In genomic region chr3:49469037-49469875, GRCh38 we compare ENCODE assay signal across 8 cellular contexts. TPM values are rescaled to one million over a fixed set of nuclear protein-coding genes. Genes with fewer than 3 reads are reported as not detected.
DNase-seq lines count a peak whose midpoint lies in the region; ATAC-seq and TF ChIP-seq lines count a peak whose summit lies in the region.

No MANE protein-coding gene starts in this region.

- CTCF ChIA-PET in activated naive CD4-positive, alpha-beta T cell treated with anti-CD3 and anti-CD28 coated beads for 36 hours (lab: Charles Lee): interaction anchor here (0.6 to 1.1 kb wide), 4 partner anchors 20 to 448 kb away, joined by 3 to 4 read pairs (median 4); partner anchors contain the start of gene NDUFAF3

- H3K36me3 ChIP-seq in body of pancreas (replicated peaks in 1 of 2; ENCODE audit: insufficient read depth in 1 of 2, low read depth in 2 of 2): no peaks in the 10 kb centered on the region

- H3K27ac Mint-ChIP-seq in activated naive CD4-positive, alpha-beta T cell treated with anti-CD3 and anti-CD28 coated beads for 36 hours: peak overlapping the region; percentile 38

- no peak for DNase-seq in activated naive CD4-positive, alpha-beta T cell treated with anti-CD3 and anti-CD28 coated beads for 36 hours
- no peak for DNase-seq in activated naive CD4-positive, alpha-beta T cell treated with Interleukin-2 at 50 U/mL for 16 hours
- DNase-seq in NCI-H2227 (lab: John Stamatoyannopoulos, UW; ENCODE audit: unreplicated experiment): peak; percentile 60
- peak; percentile 65 to 75 (median 70) for DNase-seq in body of pancreas
- DNase-seq in retinal pigment epithelial cell (ENCODE audit: low read depth): peak; percentile 48
- no peak for DNase-seq in medulla oblongata (ENCODE audit: extremely low spot score)

- peaks cover 14% of the 10 kb centered on the region for H3K4me1 Mint-ChIP-seq in activated naive CD4-positive, alpha-beta T cell treated with anti-CD3 and anti-CD28 coated beads for 36 hours (ENCODE audit: low read depth)

- ATAC-seq in body of pancreas: peak; percentile 31
- no peak for ATAC-seq in HG03025 (IDR thresholded peaks at IDR 0.05; ENCODE audit: low FRiP score, unreplicated experiment)

- TF ChIP-seq CTCF in body of pancreas (IDR thresholded peaks at IDR 0.05) (no peak), retinal pigment epithelial cell (conservative IDR thresholded peaks at IDR 0.05; ENCODE audit: low read depth, low read length) (no peak)

- H3K4me1 ChIP-seq in body of pancreas: peaks cover 71% of the 10 kb centered on the region

- H3K27ac ChIP-seq in body of pancreas: peak overlapping the region; percentile 84 to 99 (median 95)

- no peak overlapping the region for H3K4me3 ChIP-seq in body of pancreas
- peak overlapping the region; percentile 36 for H3K4me3 ChIP-seq in iPS-11a (ENCODE audit: low read depth, low read length)
- peak overlapping the region; percentile 57 for H3K4me3 ChIP-seq in retinal pigment epithelial cell (ENCODE audit: low read length)

- peak overlapping the region; percentile 78 for H3K4me3 Mint-ChIP-seq in activated naive CD4-positive, alpha-beta T cell treated with anti-CD3 and anti-CD28 coated beads for 36 hours

- H3K36me3 Mint-ChIP-seq in activated naive CD4-positive, alpha-beta T cell treated with anti-CD3 and anti-CD28 coated beads for 36 hours (ENCODE audit: low read depth): peaks cover 2% of the 10 kb centered on the region

- no peaks in the 10 kb centered on the region for H3K9me3 ChIP-seq in body of pancreas

- intact Hi-C loops in activated naive CD4-positive, alpha-beta T cell treated with anti-CD3 and anti-CD28 coated beads for 36 hours (cut with micrococcal nuclease): no loop called here
- intact Hi-C loops in body of pancreas (cut with DNase I): no loop called here

- no peaks in the 10 kb centered on the region for H3K27me3 Mint-ChIP-seq in activated naive CD4-positive, alpha-beta T cell treated with anti-CD3 and anti-CD28 coated beads for 36 hours (ENCODE audit: low read depth)

- no peak for TF ChIP-seq POLR2A in body of pancreas (IDR thresholded peaks at IDR 0.05)

- WGBS in body of pancreas, 2 donors: 10 to 15% methylated on average over 21 to 22 of the region's 22 CpGs

- no peaks in the 10 kb centered on the region for H3K9me3 Mint-ChIP-seq in activated naive CD4-positive, alpha-beta T cell treated with anti-CD3 and anti-CD28 coated beads for 36 hours

- no peaks in the 10 kb centered on the region for H3K27me3 ChIP-seq in body of pancreas

RNA-seq across cellular contexts. Expression of gene DAG1, which starts 0.8 kb away (rescaled TPM):
- 1 to 10 TPM; 6.9 to 8.2 TPM for total RNA-seq in activated naive CD4-positive, alpha-beta T cell treated with anti-CD3 and anti-CD28 coated beads for 36 hours
- total RNA-seq in body of pancreas: 10 to 100 TPM; 46.8 to 57.9 TPM

RNA-seq across cellular contexts. Expression of gene NICN1, which starts 40.1 kb away (rescaled TPM):
- 10 to 100 TPM in 1 of 2 experiments, 1 to 10 TPM in 1; 9.1 to 10.1 TPM for total RNA-seq in activated naive CD4-positive, alpha-beta T cell treated with anti-CD3 and anti-CD28 coated beads for 36 hours
- total RNA-seq in body of pancreas: 1 to 10 TPM; 1.6 to 5.4 TPM

RNA-seq across cellular contexts. Expression of gene AMT, which starts 47.0 kb away (rescaled TPM):
- total RNA-seq in activated naive CD4-positive, alpha-beta T cell treated with anti-CD3 and anti-CD28 coated beads for 36 hours: 1 to 10 TPM; 2.5 to 2.7 TPM
- total RNA-seq in body of pancreas: 10 to 100 TPM; 10.9 to 27.7 TPM

RNA-seq across cellular contexts. Expression of gene TCTA, which starts 57.0 kb away (rescaled TPM):
- total RNA-seq in activated naive CD4-positive, alpha-beta T cell treated with anti-CD3 and anti-CD28 coated beads for 36 hours: 1 to 10 TPM; 9.4 to 9.5 TPM
- 10 to 100 TPM; 14.0 to 59.0 TPM for total RNA-seq in body of pancreas

RNA-seq across cellular contexts. Expression of gene RHOA, which starts 57.5 kb away (rescaled TPM):
- 100 to 1,000 TPM; 463 to 491 TPM for total RNA-seq in activated naive CD4-positive, alpha-beta T cell treated with anti-CD3 and anti-CD28 coated beads for 36 hours
- 100 to 1,000 TPM; 216 to 252 TPM for total RNA-seq in body of pancreas

Comparison
In these comparisons a context has a peak if more than half of its experiments do, and no peak if none do; other contexts are left out.
1. DNase-seq: peak in NCI-H2227 (single experiment), body of pancreas (4 of 4) and retinal pigment epithelial cell (single experiment); none in activated naive CD4-positive, alpha-beta T cell treated with anti-CD3 and anti-CD28 coated beads for 36 hours (single experiment), activated naive CD4-positive, alpha-beta T cell treated with Interleukin-2 at 50 U/mL for 16 hours (single experiment) and medulla oblongata (single experiment).
2. H3K4me3 ChIP-seq: peak in iPS-11a (single experiment) and retinal pigment epithelial cell (single experiment); none in body of pancreas (0 of 2).
3. RNA of gene DAG1, which starts 0.8 kb away (total RNA-seq): 46.8 to 57.9 TPM in body of pancreas; 6.9 to 8.2 TPM in activated naive CD4-positive, alpha-beta T cell treated with anti-CD3 and anti-CD28 coated beads for 36 hours; every median in the first group is over 4 times any median in the second.